Comparison of ENCODE assay signal across 37 cellular contexts in the genomic region with DNA sequence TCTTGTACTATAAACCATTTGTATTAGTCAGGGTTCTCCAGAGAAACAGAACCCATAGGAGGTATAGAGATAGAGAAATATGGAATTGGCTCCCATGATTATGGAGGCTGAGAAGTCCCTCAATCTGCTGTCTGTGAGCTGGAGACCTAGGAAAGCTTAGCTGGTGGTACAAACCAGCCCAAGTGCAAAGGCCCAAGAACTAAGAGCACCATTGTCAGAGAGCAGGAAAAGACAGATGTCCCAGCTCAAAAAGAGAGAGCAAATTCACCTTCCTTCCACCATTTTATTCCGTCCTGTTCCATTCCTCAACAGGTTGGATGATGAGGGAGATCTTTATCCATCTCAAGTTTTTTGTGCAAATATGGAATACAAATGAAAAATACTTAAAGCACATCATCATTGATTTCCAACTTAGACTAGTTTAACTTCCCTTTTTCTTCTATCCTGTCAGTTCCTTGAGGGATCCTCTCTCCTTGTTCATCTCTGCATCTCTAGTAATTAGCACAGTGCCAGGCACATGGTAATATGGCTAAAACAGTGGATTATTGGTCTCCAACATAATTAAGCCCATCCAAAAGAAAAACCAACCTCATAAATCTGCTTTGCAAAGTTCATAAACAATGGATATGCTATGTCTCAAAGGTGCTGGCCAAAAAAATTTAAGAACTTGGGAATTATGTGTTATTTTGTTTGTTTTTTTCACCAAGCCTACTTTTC.
"Had no signal": no experiment of that assay in that cellular context is flagged by ENCODE, and none has a peak within 500 bp of the region (broad histone marks: within the 10 kb centered on the region; RNA-seq: fewer than 3 reads in every experiment).

No MANE protein-coding gene starts in this region.

- H3K27ac ChIP-seq: ascending aorta, cardiac muscle cell, VCaP had no signal

- DNase-seq: activated B cell treated with CpG ODN at 0.5 μM for 24 hours; activated CD4-positive, alpha-beta memory T cell treated with anti-CD3 and anti-CD28 coated beads for 36 hours; activated CD4-positive, alpha-beta T cell treated with anti-CD3 and anti-CD28 coated beads for 4 hours; activated CD4-positive, alpha-beta T cell treated with anti-CD3 and anti-CD28 coated beads, Interleukin-2, amount 10 ng/mL, durations not matched to agents 24 days and 14 days; activated CD4-positive, alpha-beta T cell treated with anti-CD3 and anti-CD28 coated beads, Interleukin-2, amount 50 U/mL, for 1 hour; activated CD4-positive, alpha-beta T cell treated with anti-CD3 and anti-CD28 coated beads, Interleukin-2, amount 50 U/mL, for 4 hours; activated CD4-positive, CD25-positive, alpha-beta regulatory T cell treated with anti-CD3 and anti-CD28 coated beads, Interleukin-2, amount 50 U/mL, for 72 hours; activated CD8-positive, alpha-beta memory T cell treated with anti-CD3 and anti-CD28 coated beads, Interleukin-2, amount 50 U/mL, for 4 hours; activated CD8-positive, alpha-beta T cell treated with anti-CD3 and anti-CD28 coated beads for 36 hours; activated effector memory CD4-positive, alpha-beta T cell treated with anti-CD3 and anti-CD28 coated beads, Interleukin-2, amount 50 U/mL, for 16 hours; activated gamma-delta T cell treated with Interleukin-2 at 50 U/mL for 16 hours; activated naive CD4-positive, alpha-beta T cell treated with anti-CD3 and anti-CD28 coated beads, Interleukin-2, amount 10 ng/mL, durations not matched to agents 7 days and 5 days; activated naive CD4-positive, alpha-beta T cell treated with Interleukin-2 at 50 U/mL for 16 hours; activated naive CD8-positive, alpha-beta T cell treated with anti-CD3 and anti-CD28 coated beads, Interleukin-2, amount 10 ng/mL, durations not matched to agents 7 days and 5 days; activated naive CD8-positive, alpha-beta T cell treated with anti-CD3 and anti-CD28 coated beads, Interleukin-2, amount 50 U/mL, for 24 hours; activated T-cell treated with anti-CD3 and anti-CD28 coated beads for 4 hours; activated T-cell treated with anti-CD3 and anti-CD28 coated beads, Interleukin-2, amount 50 U/mL, for 1 hour; activated T-cell treated with anti-CD3 and anti-CD28 coated beads, Interleukin-2, amount 50 U/mL, for 4 hours; activated T-cell treated with anti-CD3 and anti-CD28 coated beads, Interleukin-2, amount 50 U/mL, for 72 hours; amygdala; anterior cingulate cortex; caudate nucleus; T-helper 2 cell; T-helper 9 cell had no signal

- FAIRE-seq: bronchial epithelial cell, colon, TTC549 had no signal

- H3K27me3 Mint-ChIP-seq: activated B cell treated with CpG ODN at 0.5 μM for 24 hours; activated CD4-positive, alpha-beta memory T cell treated with anti-CD3 and anti-CD28 coated beads for 36 hours; activated CD8-positive, alpha-beta T cell treated with anti-CD3 and anti-CD28 coated beads for 36 hours; activated naive CD4-positive, alpha-beta T cell treated with anti-CD3 and anti-CD28 coated beads, Interleukin-2, amount 50 U/mL, for 24 hours; activated naive CD8-positive, alpha-beta T cell had no signal

- H3K4me1 Mint-ChIP-seq: activated CD4-positive, alpha-beta T cell treated with anti-CD3 and anti-CD28 coated beads, Interleukin-2, amount 10 ng/mL, durations not matched to agents 24 days and 14 days; activated naive CD4-positive, alpha-beta T cell treated with anti-CD3 and anti-CD28 coated beads, Interleukin-2, amount 10 ng/mL, durations not matched to agents 7 days and 5 days; activated naive CD4-positive, alpha-beta T cell treated with anti-CD3 and anti-CD28 coated beads, Interleukin-2, amount 50 U/mL, for 24 hours; activated naive CD8-positive, alpha-beta T cell treated with anti-CD3 and anti-CD28 coated beads, Interleukin-2, amount 10 ng/mL, durations not matched to agents 7 days and 5 days; activated T-helper 17 cell treated with anti-CD3 and anti-CD28 coated beads, Interleukin-2, amount 50 U/mL, for 72 hours; brain had no signal

- H3K4me3 Mint-ChIP-seq: activated B cell treated with CpG ODN at 0.5 μM for 24 hours; activated CD4-positive, alpha-beta memory T cell treated with anti-CD3 and anti-CD28 coated beads for 36 hours; activated CD4-positive, alpha-beta T cell treated with anti-CD3 and anti-CD28 coated beads, Interleukin-2, amount 10 ng/mL, durations not matched to agents 24 days and 14 days; activated CD8-positive, alpha-beta T cell treated with anti-CD3 and anti-CD28 coated beads for 36 hours; activated naive CD4-positive, alpha-beta T cell treated with anti-CD3 and anti-CD28 coated beads, Interleukin-2, amount 10 ng/mL, durations not matched to agents 7 days and 5 days; activated naive CD4-positive, alpha-beta T cell treated with anti-CD3 and anti-CD28 coated beads, Interleukin-2, amount 50 U/mL, for 24 hours; activated naive CD8-positive, alpha-beta T cell; activated naive CD8-positive, alpha-beta T cell treated with anti-CD3 and anti-CD28 coated beads, Interleukin-2, amount 10 ng/mL, durations not matched to agents 7 days and 5 days; activated naive CD8-positive, alpha-beta T cell treated with anti-CD3 and anti-CD28 coated beads, Interleukin-2, amount 50 U/mL, for 24 hours; activated T-cell treated with anti-CD3 and anti-CD28 coated beads, Interleukin-2, amount 50 U/mL, for 4 hours; activated T-cell treated with anti-CD3 and anti-CD28 coated beads, Interleukin-2, amount 50 U/mL, for 72 hours; activated T-helper 1 cell treated with anti-CD3 and anti-CD28 coated beads, Interleukin-12 subunit alpha, Interleukin-12 subunit beta, Interleukin-2, Interleukin-4 antibody, amounts not matched to agents 30 ng/mL and 10 ng/mL and 1 ng/mL, durations not matched to agents 14 hours and 24 hours and 36 hours; activated T-helper 17 cell treated with anti-CD3 and anti-CD28 coated beads, Interleukin-2, amount 50 U/mL, for 72 hours; brain; T-helper 1 cell treated with Interleukin-12 subunit alpha and Interleukin-12 subunit beta and Interleukin-4 antibody, amounts not matched to agents 30 μg/mL and 1 μg/mL, for 36 hours; T-helper 2 cell treated with Interferon-gamma antibody and Interleukin-4, amounts not matched to agents 5 μg/mL and 100 μg/mL, for 36 hours had no signal

- ATAC-seq: activated CD8-positive, alpha-beta T cell treated with anti-CD3 and anti-CD28 coated beads for 36 hours; activated naive CD8-positive, alpha-beta T cell treated with anti-CD3 and anti-CD28 coated beads, Interleukin-2, amount 50 U/mL, for 24 hours; activated T-cell treated with anti-CD3 and anti-CD28 coated beads, Interleukin-2, amount 50 U/mL, for 4 hours; activated T-cell treated with anti-CD3 and anti-CD28 coated beads, Interleukin-2, amount 50 U/mL, for 72 hours; activated T-helper 17 cell treated with anti-CD3 and anti-CD28 coated beads, Interleukin-2, amount 50 U/mL, for 72 hours had no signal

- H3K36me3 Mint-ChIP-seq: activated CD4-positive, alpha-beta memory T cell treated with anti-CD3 and anti-CD28 coated beads for 36 hours; activated naive CD4-positive, alpha-beta T cell treated with anti-CD3 and anti-CD28 coated beads, Interleukin-2, amount 10 ng/mL, durations not matched to agents 7 days and 5 days; activated naive CD4-positive, alpha-beta T cell treated with anti-CD3 and anti-CD28 coated beads, Interleukin-2, amount 50 U/mL, for 24 hours; activated naive CD8-positive, alpha-beta T cell; activated naive CD8-positive, alpha-beta T cell treated with anti-CD3 and anti-CD28 coated beads, Interleukin-2, amount 10 ng/mL, durations not matched to agents 7 days and 5 days; brain had no signal

- H3K4me3 ChIP-seq: ascending aorta, cardiac muscle cell had no signal

- H3K4me1 ChIP-seq: ascending aorta had no signal

- H3K27me3 ChIP-seq: ascending aorta, cardiac muscle cell had no signal

- H3K27ac Mint-ChIP-seq: activated B cell treated with CpG ODN at 0.5 μM for 24 hours; activated CD4-positive, alpha-beta memory T cell treated with anti-CD3 and anti-CD28 coated beads for 36 hours; activated CD4-positive, alpha-beta T cell treated with anti-CD3 and anti-CD28 coated beads, Interleukin-2, amount 10 ng/mL, durations not matched to agents 24 days and 14 days; activated CD8-positive, alpha-beta T cell treated with anti-CD3 and anti-CD28 coated beads for 36 hours; activated naive CD4-positive, alpha-beta T cell treated with anti-CD3 and anti-CD28 coated beads, Interleukin-2, amount 10 ng/mL, durations not matched to agents 7 days and 5 days; activated naive CD4-positive, alpha-beta T cell treated with anti-CD3 and anti-CD28 coated beads, Interleukin-2, amount 50 U/mL, for 24 hours; activated naive CD8-positive, alpha-beta T cell; activated naive CD8-positive, alpha-beta T cell treated with anti-CD3 and anti-CD28 coated beads, Interleukin-2, amount 10 ng/mL, durations not matched to agents 7 days and 5 days; activated naive CD8-positive, alpha-beta T cell treated with anti-CD3 and anti-CD28 coated beads, Interleukin-2, amount 50 U/mL, for 24 hours; activated T-cell treated with anti-CD3 and anti-CD28 coated beads, Interleukin-2, amount 50 U/mL, for 72 hours; activated T-helper 1 cell treated with anti-CD3 and anti-CD28 coated beads, Interleukin-12 subunit alpha, Interleukin-12 subunit beta, Interleukin-2, Interleukin-4 antibody, amounts not matched to agents 30 ng/mL and 10 ng/mL and 1 ng/mL, durations not matched to agents 14 hours and 24 hours and 36 hours; activated T-helper 17 cell treated with anti-CD3 and anti-CD28 coated beads, Interleukin-2, amount 50 U/mL, for 72 hours; brain; T-helper 1 cell treated with Interleukin-12 subunit alpha and Interleukin-12 subunit beta and Interleukin-4 antibody, amounts not matched to agents 30 μg/mL and 1 μg/mL, for 36 hours; T-helper 2 cell treated with Interferon-gamma antibody and Interleukin-4, amounts not matched to agents 5 μg/mL and 100 μg/mL, for 36 hours had no signal

- H3K9me3 Mint-ChIP-seq: activated naive CD4-positive, alpha-beta T cell treated with anti-CD3 and anti-CD28 coated beads, Interleukin-2, amount 10 ng/mL, durations not matched to agents 7 days and 5 days; activated naive CD4-positive, alpha-beta T cell treated with anti-CD3 and anti-CD28 coated beads, Interleukin-2, amount 50 U/mL, for 24 hours; activated naive CD8-positive, alpha-beta T cell treated with anti-CD3 and anti-CD28 coated beads, Interleukin-2, amount 10 ng/mL, durations not matched to agents 7 days and 5 days; T-helper 1 cell treated with Interleukin-12 subunit alpha and Interleukin-12 subunit beta and Interleukin-4 antibody, amounts not matched to agents 30 μg/mL and 1 μg/mL, for 36 hours had no signal

- H3K9me3 ChIP-seq: ascending aorta had no signal

- H3K36me3 ChIP-seq: ascending aorta, cardiac muscle cell had no signal
